Comparison of ENCODE assay signal across 14 cellular contexts in genomic region chr1:163197022-163197421, GRCh38. TPM values are rescaled to one million over a fixed set of nuclear protein-coding genes. Genes with fewer than 3 reads are reported as not detected.
DNase-seq lines count a peak whose midpoint lies in the region; ATAC-seq and TF ChIP-seq lines count a peak whose summit lies in the region.
"Had no signal": no experiment of that assay in that cellular context is flagged by ENCODE, and none has a peak within 500 bp of the region (broad histone marks: within the 10 kb centered on the region; RNA-seq: fewer than 3 reads in every experiment).

No MANE protein-coding gene starts in this region.

- POLR2A ChIA-PET in activated CD4-positive, alpha-beta memory T cell treated with anti-CD3 and anti-CD28 coated beads, Interleukin-2, amount 10 ng/mL, durations not matched to agents 7 days and 5 days (lab: Charles Lee) = no interaction called here

- H3K4me1 ChIP-seq in right cardiac atrium (ENCODE audit: control insufficient read depth, insufficient read depth, low read length) = peaks cover 2% of the 10 kb centered on the region

- H3K36me3 Mint-ChIP-seq in mesothelial cell of epicardium = no peaks in the 10 kb centered on the region
- no peaks in the 10 kb centered on the region for H3K36me3 Mint-ChIP-seq in activated CD4-positive, alpha-beta memory T cell treated with anti-CD3 and anti-CD28 coated beads, Interleukin-2, amount 10 ng/mL, durations not matched to agents 7 days and 5 days (ENCODE audit: low read depth)

- H3K9me3 Mint-ChIP-seq in mesothelial cell of epicardium = no peaks in the 10 kb centered on the region
- no peaks in the 10 kb centered on the region for H3K9me3 Mint-ChIP-seq in activated CD4-positive, alpha-beta memory T cell treated with anti-CD3 and anti-CD28 coated beads, Interleukin-2, amount 10 ng/mL, durations not matched to agents 7 days and 5 days

- H3K27ac Mint-ChIP-seq in mesothelial cell of epicardium = peak overlapping the region; percentile 51
- no peak overlapping the region for H3K27ac Mint-ChIP-seq in activated CD4-positive, alpha-beta memory T cell treated with anti-CD3 and anti-CD28 coated beads, Interleukin-2, amount 10 ng/mL, durations not matched to agents 7 days and 5 days

- peak overlapping the region; percentile 45 for H3K27ac ChIP-seq in right cardiac atrium (ENCODE audit: low read length)
- H3K27ac ChIP-seq: C4-2B, GM23248 had no signal

- H3K27me3 ChIP-seq in right cardiac atrium (ENCODE audit: control insufficient read depth, insufficient read depth) = no peaks in the 10 kb centered on the region

- intact Hi-C loops in right cardiac atrium (cut with DNase I) = no loop called here
- intact Hi-C loops in cardiac septum (cut with DNase I) = no loop called here

- ATAC-seq in right cardiac atrium (no peak), GM18511 (IDR thresholded peaks at IDR 0.05; ENCODE audit: unreplicated experiment) (no peak)
- ATAC-seq: HCT116 had no signal

- no peaks in the 10 kb centered on the region for H3K27me3 Mint-ChIP-seq in mesothelial cell of epicardium (ENCODE audit: low read depth)
- H3K27me3 Mint-ChIP-seq in activated CD4-positive, alpha-beta memory T cell treated with anti-CD3 and anti-CD28 coated beads, Interleukin-2, amount 10 ng/mL, durations not matched to agents 7 days and 5 days = peaks cover 4% of the 10 kb centered on the region

- DNase-seq in right cardiac atrium = no peak
- DNase-seq in cardiac septum (ENCODE audit: low spot score) = no peak
- peak; percentile 28 for DNase-seq in amniotic epithelial cell (ENCODE audit: low read depth)
- DNase-seq in mesothelial cell of epicardium (ENCODE audit: low spot score in 2 of 2, unreplicated experiment in 2 of 2) = no peak
- no peak for DNase-seq in activated CD4-positive, alpha-beta memory T cell treated with anti-CD3 and anti-CD28 coated beads, Interleukin-2, amount 10 ng/mL, durations not matched to agents 7 days and 5 days
- DNase-seq in medulla oblongata (ENCODE audit: extremely low spot score) = no peak
- DNase-seq: DMS153, GM23248, NCI-H187 treated with DMSO at 0.1 percent for 48 hours, NCI-H446, RPMI8226 had no signal

- 61% methylated on average over 4 of the region's 4 CpGs for WGBS in right cardiac atrium

- no peak for TF ChIP-seq CTCF in mesothelial cell of epicardium (IDR thresholded peaks at IDR 0.05; ENCODE audit: unreplicated experiment)

- peaks cover 57% of the 10 kb centered on the region for H3K4me1 Mint-ChIP-seq in mesothelial cell of epicardium
- H3K4me1 Mint-ChIP-seq in activated CD4-positive, alpha-beta memory T cell treated with anti-CD3 and anti-CD28 coated beads, Interleukin-2, amount 10 ng/mL, durations not matched to agents 7 days and 5 days = no peaks in the 10 kb centered on the region

- H3K4me3 ChIP-seq in right cardiac atrium (ENCODE audit: low read length) = no peak overlapping the region
- H3K4me3 ChIP-seq: GM23248 had no signal

- no peaks in the 10 kb centered on the region for H3K9me3 ChIP-seq in right cardiac atrium (ENCODE audit: control insufficient read depth, low read length)

- H3K4me3 Mint-ChIP-seq in mesothelial cell of epicardium = no peak overlapping the region
- H3K4me3 Mint-ChIP-seq in activated CD4-positive, alpha-beta memory T cell treated with anti-CD3 and anti-CD28 coated beads, Interleukin-2, amount 10 ng/mL, durations not matched to agents 7 days and 5 days = no peak overlapping the region

- CTCF ChIA-PET in activated CD4-positive, alpha-beta memory T cell treated with anti-CD3 and anti-CD28 coated beads, Interleukin-2, amount 10 ng/mL, durations not matched to agents 7 days and 5 days (lab: Charles Lee) = no interaction called here

RNA-seq across cellular contexts. Expression of gene RGS5, which starts 5.7 kb away (rescaled TPM):
- total RNA-seq in right cardiac atrium = 100 to 1,000 TPM in 2 of 4 donors, 10 to 100 TPM in 2; 60.4 to 188 (median 111) TPM
- 76.7 TPM for polyA plus RNA-seq in right cardiac atrium
- total RNA-seq in cardiac septum = 223 TPM
- total RNA-seq in mesothelial cell of epicardium = 209 to 263 TPM (median 218 TPM) in 3 replicates
- total RNA-seq in activated CD4-positive, alpha-beta memory T cell treated with anti-CD3 and anti-CD28 coated beads, Interleukin-2, amount 10 ng/mL, durations not matched to agents 7 days and 5 days = 1 to 10 TPM; 2.1 to 3.7 TPM

Comparison
In these comparisons a context has a peak if more than half of its experiments do, and no peak if none do; other contexts are left out.
1. RNA of gene RGS5, which starts 5.7 kb away (total RNA-seq): 223 TPM in cardiac septum (single experiment), 209 to 263 TPM in mesothelial cell of epicardium and 60.4 to 188 TPM in right cardiac atrium; 2.1 to 3.7 TPM in activated CD4-positive, alpha-beta memory T cell treated with anti-CD3 and anti-CD28 coated beads, Interleukin-2, amount 10 ng/mL, durations not matched to agents 7 days and 5 days; every median in the first group is over 10 times any median in the second.